In the genomic region with DNA sequence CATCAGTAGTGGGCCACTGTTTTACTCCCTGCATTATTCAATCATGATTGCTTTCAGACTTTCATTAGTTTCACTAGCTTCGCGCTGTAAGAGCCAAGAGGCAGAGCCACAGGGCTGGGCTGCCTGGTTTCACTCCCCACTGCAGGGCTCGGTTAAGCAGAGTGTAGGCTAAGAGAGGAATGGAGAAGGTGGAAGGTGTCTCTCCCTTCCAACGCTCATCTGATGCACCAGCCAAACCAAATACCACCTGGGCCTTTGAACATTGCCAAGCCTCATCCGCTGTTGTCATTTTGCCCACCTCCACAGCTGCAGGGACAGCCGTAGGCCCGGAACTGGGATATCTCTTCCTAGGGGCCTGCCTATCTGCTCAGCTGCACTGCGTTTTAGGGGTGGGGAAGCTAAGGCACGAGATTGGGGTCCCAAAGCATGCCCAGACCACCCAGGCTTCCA, we compare ENCODE assay signal across 6 cellular contexts. TPM values are rescaled to one million over a fixed set of nuclear protein-coding genes. Genes with fewer than 3 reads are reported as not detected.
DNase-seq lines count a peak whose midpoint lies in the region; ATAC-seq, FAIRE-seq and TF ChIP-seq lines count a peak whose summit lies in the region.

No MANE protein-coding gene starts in this region.

- DNase-seq in choroid plexus epithelial cell (ENCODE audit: low read depth) = no peak
- DNase-seq in trophoblast cell = peak in 1 of 2 donors; percentile 27
- DNase-seq in NCI-H82 (lab: John Stamatoyannopoulos, UW) = no peak
- DNase-seq in GM12891 (ENCODE audit: insufficient read length, low spot score) = no peak

- peak overlapping the region; percentile 91 for H4K12ac ChIP-seq in trophoblast cell (ENCODE audit: low read depth, low read length)

- H2BK120ac ChIP-seq in trophoblast cell (ENCODE audit: insufficient read depth, low read length, poor library complexity) = peak overlapping the region; percentile 81

- H3K9ac ChIP-seq in HUES48 (ENCODE audit: low read depth, low read length) (peak overlapping the region; percentile 98), trophoblast cell (ENCODE audit: low read length) (peak overlapping the region; percentile 6)

- FAIRE-seq in GM12891 (lab: Jason Lieb, UNC) = no peak

- peaks cover 11% of the 10 kb centered on the region for H3K79me2 ChIP-seq in trophoblast cell (ENCODE audit: control insufficient read depth, insufficient read depth, low read length, poor library complexity)

- H3K36me3 ChIP-seq in HUES48 (ENCODE audit: control insufficient read depth, insufficient read depth, low read length) (peaks cover 3% of the 10 kb centered on the region; the same call in 1 of the 2 replicates), trophoblast cell (ENCODE audit: control insufficient read depth in 1 of 2, insufficient read depth in 2 of 2, low read length in 2 of 2) (peaks cover under 1 to 3% of the 10 kb centered on the region in 2 experiments)

- H3K23ac ChIP-seq in trophoblast cell (ENCODE audit: low read length) = no peak overlapping the region

- peak overlapping the region; percentile 87 for H3K14ac ChIP-seq in trophoblast cell (ENCODE audit: low read length)

- H3K18ac ChIP-seq in trophoblast cell (ENCODE audit: low read length) = peak overlapping the region; percentile 81

- peak overlapping the region; percentile 53 for H3K4me2 ChIP-seq in trophoblast cell (ENCODE audit: low read length)

- peak overlapping the region; percentile 100 for H4K91ac ChIP-seq in trophoblast cell (ENCODE audit: low read depth, low read length)

- peak overlapping the region; percentile 98 for H4K8ac ChIP-seq in trophoblast cell (ENCODE audit: low read depth, low read length)

- H3K4me3 ChIP-seq in HUES48 (ENCODE audit: low read depth, low read length) (peak overlapping the region; percentile 88), choroid plexus epithelial cell (ENCODE audit: low read depth, low read length) (peak overlapping the region; percentile 93), trophoblast cell (ENCODE audit: low read depth, low read length) (no peak overlapping the region)

- peak overlapping the region; percentile 68 for H2BK5ac ChIP-seq in trophoblast cell (ENCODE audit: low read depth, low read length, poor library complexity)

- H3K79me1 ChIP-seq in trophoblast cell (ENCODE audit: low read length) = peaks cover 12% of the 10 kb centered on the region

- TF ChIP-seq POLR2A in GM12891 (IDR thresholded peaks at IDR 0.05; ENCODE audit: low read depth, low read length) = no peak

- H3K9me3 ChIP-seq in HUES48 (ENCODE audit: control insufficient read depth, insufficient read depth, low read length) (no peaks in the 10 kb centered on the region), trophoblast cell (ENCODE audit: insufficient read depth, low read depth, low read length) (no peaks in the 10 kb centered on the region)

- H3K4me1 ChIP-seq in HUES48 (ENCODE audit: control insufficient read depth, insufficient read depth, low read length) (peaks cover 18% of the 10 kb centered on the region), trophoblast cell (ENCODE audit: control insufficient read depth in 1 of 2, insufficient read depth in 2 of 2, low read length in 2 of 2) (peaks cover 8 to 10% of the 10 kb centered on the region in 2 experiments)

- H2AK5ac ChIP-seq in trophoblast cell (ENCODE audit: low read length) = peak overlapping the region; percentile 59

- no peak for ATAC-seq in GM21526 (IDR thresholded peaks at IDR 0.05; ENCODE audit: low FRiP score, unreplicated experiment)

- H3K27me3 ChIP-seq in HUES48 (ENCODE audit: control insufficient read depth, insufficient read depth, low read length) (no peaks in the 10 kb centered on the region), trophoblast cell (ENCODE audit: insufficient read depth, low read length) (no peaks in the 10 kb centered on the region)

- H2AFZ ChIP-seq in trophoblast cell (ENCODE audit: insufficient read depth, low read length, poor library complexity) = peak overlapping the region; percentile 98

- WGBS in trophoblast cell (ENCODE audit: extremely low coverage, insufficient coverage, insufficient read length) = no CpG with 5 or more reads among the region's 9 CpGs

- peak overlapping the region; percentile 42 for H2BK12ac ChIP-seq in trophoblast cell (ENCODE audit: low read length)

- H3K4ac ChIP-seq in trophoblast cell (ENCODE audit: low read depth, low read length) = peak overlapping the region; percentile 89

- H3K27ac ChIP-seq in HUES48 (ENCODE audit: low read depth, low read length) (peak overlapping the region; percentile 100), trophoblast cell (ENCODE audit: low read depth, low read length) (peak overlapping the region; percentile 39)

- TF ChIP-seq CTCF in choroid plexus epithelial cell (conservative IDR thresholded peaks at IDR 0.05; ENCODE audit: low read depth, low read length) = no peak

TF ChIP-seq in GM12891, 5 proteins besides CTCF, POLR2A, EP300 and RAD21:
- TF ChIP-seq SPI1 (IDR thresholded peaks at IDR 0.05; ENCODE audit: low read depth, low read length) = no peak
- no peak for TF ChIP-seq POU2F2 (IDR thresholded peaks at IDR 0.05; ENCODE audit: low read depth, low read length)
- no peak for TF ChIP-seq PAX5 (IDR thresholded peaks at IDR 0.05; ENCODE audit: insufficient read depth, low read length, severe bottlenecking)
- TF ChIP-seq POLR2AphosphoS5 (IDR thresholded peaks at IDR 0.05; ENCODE audit: low read depth, low read length) = no peak
- TF ChIP-seq TAF1 (IDR thresholded peaks at IDR 0.05; ENCODE audit: low read depth, low read length) = no peak

RNA-seq across cellular contexts. Expression of gene SMARCB1, which starts 0.5 kb away (rescaled TPM):
- 69.1 and 71.9 TPM in 2 replicates for polyA plus RNA-seq in trophoblast cell (2013)
- 105 TPM for polyA plus RNA-seq in GM12891 (2012; ENCODE audit: low read depth, missing spikeins)

RNA-seq across cellular contexts. Expression of gene MMP11, which starts 13.6 kb away (rescaled TPM):
- polyA plus RNA-seq in trophoblast cell (2013) = 3.2 and 3.6 TPM in 2 replicates
- polyA plus RNA-seq in GM12891 (2012; ENCODE audit: low read depth, missing spikeins) = 0.15 TPM

RNA-seq across cellular contexts. Expression of gene CHCHD10, which starts 18.5 kb away (rescaled TPM):
- polyA plus RNA-seq in trophoblast cell (2013) = 50.2 and 52.6 TPM in 2 replicates
- polyA plus RNA-seq in GM12891 (2012; ENCODE audit: low read depth, missing spikeins) = 247 TPM

RNA-seq across cellular contexts. Expression of gene C22orf15, which starts 23.5 kb away (rescaled TPM):
- polyA plus RNA-seq in trophoblast cell (2013) = 0.01 and 0.06 TPM in 2 replicates
- 0.89 TPM for polyA plus RNA-seq in GM12891 (2012; ENCODE audit: low read depth, missing spikeins)

RNA-seq across cellular contexts. Expression of gene VPREB3, which starts 32.1 kb away (rescaled TPM):
- polyA plus RNA-seq in trophoblast cell (2013) = 0.19 and 0.37 TPM in 2 replicates
- 28.4 TPM for polyA plus RNA-seq in GM12891 (2012; ENCODE audit: low read depth, missing spikeins)
